ENCODE assay signal across 12 cellular contexts in the genomic region with DNA sequence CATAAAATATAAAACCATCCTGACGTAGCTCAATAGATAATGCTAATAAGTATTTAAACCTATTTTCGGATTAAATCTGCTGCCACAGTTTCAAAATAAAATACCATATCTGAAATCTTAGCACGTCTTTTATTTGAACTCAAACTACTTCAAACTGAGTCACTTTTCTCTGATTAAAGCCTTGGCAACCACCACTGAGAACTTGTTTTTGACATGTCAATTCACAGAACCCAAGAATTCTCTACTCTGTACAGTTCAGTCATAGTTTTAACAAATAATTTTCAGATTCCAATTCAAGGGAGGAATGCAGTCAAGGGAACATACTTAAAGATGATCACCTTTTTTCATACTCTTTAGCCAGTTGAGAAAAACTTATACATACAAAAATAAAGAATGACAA.
"Had no signal": no experiment of that assay in that cellular context is flagged by ENCODE, and none has a peak within 500 bp of the region (broad histone marks: within the 10 kb centered on the region; RNA-seq: fewer than 3 reads in every experiment).

No MANE protein-coding gene starts in this region.

- H3K4me1 ChIP-seq: gastrocnemius medialis, heart right ventricle, right atrium auricular region, sigmoid colon had no signal

- H3K9me3 ChIP-seq: gastrocnemius medialis, heart right ventricle, mucosa of descending colon, neutrophil, right atrium auricular region, sigmoid colon had no signal

- H3K27me3 ChIP-seq: gastrocnemius medialis, heart right ventricle, neutrophil, right atrium auricular region, sigmoid colon had no signal

- H3K4me3 ChIP-seq: gastrocnemius medialis, heart right ventricle, mucosa of descending colon, right atrium auricular region, sigmoid colon, skin epidermis had no signal

- ATAC-seq: effector memory CD8-positive, alpha-beta T cell; gastrocnemius medialis; heart right ventricle; left lobe of liver; mucosa of descending colon; naive thymus-derived CD8-positive, alpha-beta T cell had no signal

- DNase-seq: effector memory CD8-positive, alpha-beta T cell; gastrocnemius medialis; heart right ventricle; hypothalamus; mucosa of descending colon; naive thymus-derived CD8-positive, alpha-beta T cell; sigmoid colon; stimulated activated naive CD4-positive, alpha-beta T cell treated with Interleukin-2 at 50 U/mL for 16 hours had no signal

- H3K27ac ChIP-seq: gastrocnemius medialis, heart right ventricle, neutrophil, right atrium auricular region, sigmoid colon, skin epidermis had no signal

- H3K36me3 ChIP-seq: gastrocnemius medialis, heart right ventricle, neutrophil, right atrium auricular region, sigmoid colon had no signal
